In genomic region chr7:92584953-92585352, GRCh38 we compare ENCODE assay signal across 10 cellular contexts. TPM values are rescaled to one million over a fixed set of nuclear protein-coding genes. Genes with fewer than 3 reads are reported as not detected.
A peak's percentile ranks its signal among the peaks of the same experiment; 100 is the strongest.
DNase-seq lines count a peak whose midpoint lies in the region; ATAC-seq, FAIRE-seq and TF ChIP-seq lines count a peak whose summit lies in the region.
"Had no signal": no experiment of that assay in that cellular context is flagged by ENCODE, and none has a peak within 500 bp of the region (broad histone marks: within the 10 kb centered on the region; RNA-seq: fewer than 3 reads in every experiment).

No MANE protein-coding gene starts in this region.

- H3K27ac ChIP-seq in cardiac muscle cell = peak overlapping the region; percentile 42
- peak overlapping the region; percentile 25 for H3K27ac ChIP-seq in brain microvascular endothelial cell

- H3K9me3 ChIP-seq in cardiac muscle cell (ENCODE audit: low read depth) = no peaks in the 10 kb centered on the region

- intact Hi-C loops in left ventricle myocardium superior (cut with micrococcal nuclease) = no loop called here

- no peak for FAIRE-seq in GM12892 (lab: Jason Lieb, UNC)

- H3K36me3 ChIP-seq in cardiac muscle cell (peaks cover 10% of the 10 kb centered on the region), brain microvascular endothelial cell (replicated peaks) (peaks cover 5% of the 10 kb centered on the region)

- ATAC-seq in left ventricle myocardium superior (no peak), GM18873 (IDR thresholded peaks at IDR 0.05; ENCODE audit: low FRiP score, unreplicated experiment) (no peak)

- TF ChIP-seq CTCF in cardiac muscle cell (IDR thresholded peaks at IDR 0.05; ENCODE audit: low read depth, low read length) = no peak
- no peak for TF ChIP-seq CTCF in brain microvascular endothelial cell (IDR thresholded peaks at IDR 0.05; ENCODE audit: low read depth, low read length, missing control alignments)

- peak in 1 of 2 donors; percentile 14 for DNase-seq in cardiac muscle cell (ENCODE audit: low read depth in 1 of 2, low spot score in 1 of 2)
- no peak for DNase-seq in left ventricle myocardium superior
- DNase-seq in NCI-H2029 (lab: John Stamatoyannopoulos, UW) = peak; percentile 67
- DNase-seq in brain microvascular endothelial cell = no peak
- peak; percentile 42 for DNase-seq in renal cortical epithelial cell (ENCODE audit: low read depth)
- no peak for DNase-seq in SKM-1 (lab: John Stamatoyannopoulos, UW; ENCODE audit: unreplicated experiment)
- no peak for DNase-seq in GM12892 (ENCODE audit: insufficient read length)
- DNase-seq: COR-L47, NCI-H1694 treated with DMSO at 0.1 percent for 48 hours had no signal

- no peaks in the 10 kb centered on the region for H3K27me3 ChIP-seq in cardiac muscle cell
- H3K27me3 ChIP-seq in brain microvascular endothelial cell (replicated peaks) = no peaks in the 10 kb centered on the region

- H3K4me3 ChIP-seq in cardiac muscle cell (no peak overlapping the region), brain microvascular endothelial cell (ENCODE audit: low read depth, low read length) (no peak overlapping the region)

- H3K4me1 ChIP-seq in cardiac muscle cell (ENCODE audit: low read depth) = peaks cover 4% of the 10 kb centered on the region

- in situ Hi-C loops in brain microvascular endothelial cell (cut with HindIII; ENCODE audit: low pct_ligation_motif_present, low sequenced_read_pairs) = no loop called here

- TF ChIP-seq POLR2A in GM12892 (IDR thresholded peaks at IDR 0.05; ENCODE audit: low read depth, low read length) = no peak

RNA-seq across cellular contexts. Expression of gene FAM133B, which starts 5.2 kb away (rescaled TPM):
- total RNA-seq in cardiac muscle cell (6.9 and 15.7 TPM in 2 replicates), left ventricle myocardium superior (14.8 TPM), renal cortical epithelial cell (18.1 and 21.2 TPM in 2 replicates)
- polyA plus RNA-seq in cardiac muscle cell = 27.6 and 29.8 TPM in 2 replicates
- 24.0 TPM for polyA plus RNA-seq in GM12892 (2012; ENCODE audit: missing spikeins)

RNA-seq across cellular contexts. Expression of gene RBM48, which starts 56.4 kb away (rescaled TPM):
- 8.9 and 9.1 TPM in 2 replicates for total RNA-seq in cardiac muscle cell
- polyA plus RNA-seq in cardiac muscle cell = 19.5 and 25.9 TPM in 2 replicates
- 14.4 TPM for total RNA-seq in left ventricle myocardium superior
- 8.3 and 15.9 TPM in 2 replicates for total RNA-seq in renal cortical epithelial cell
- polyA plus RNA-seq in GM12892 (2012; ENCODE audit: missing spikeins) = 8.4 TPM

RNA-seq across cellular contexts. Expression of gene PEX1, which starts 56.6 kb away (rescaled TPM):
- total RNA-seq in cardiac muscle cell (19.8 and 25.9 TPM in 2 replicates), left ventricle myocardium superior (15.0 TPM), renal cortical epithelial cell (12.5 and 28.5 TPM in 2 replicates)
- polyA plus RNA-seq in cardiac muscle cell = 20.8 and 26.3 TPM in 2 replicates
- 10.8 TPM for polyA plus RNA-seq in GM12892 (2012; ENCODE audit: missing spikeins)

Comparison
In these comparisons a context has a peak if more than half of its experiments do, and no peak if none do; other contexts are left out.
1. DNase-seq: peak in NCI-H2029 (single experiment) and renal cortical epithelial cell (single experiment); none in left ventricle myocardium superior (single experiment), brain microvascular endothelial cell (single experiment), SKM-1 (single experiment) and GM12892 (single experiment).